35 cellular contexts compared by ENCODE assay signal in genomic region chr5:91643796-91644195, GRCh38.
A peak's percentile ranks its signal among the peaks of the same experiment; 100 is the strongest.
DNase-seq lines count a peak whose midpoint lies in the region; ATAC-seq and FAIRE-seq lines count a peak whose summit lies in the region.
"Had no signal": no experiment of that assay in that cellular context is flagged by ENCODE, and none has a peak within 500 bp of the region (broad histone marks: within the 10 kb centered on the region; RNA-seq: fewer than 3 reads in every experiment).

No MANE protein-coding gene starts in this region.

- no peak overlapping the region for H3K27ac ChIP-seq in Karpas-422 (ENCODE audit: low read length)
- H3K27ac ChIP-seq: 22Rv1, HL-60, PC-9, prostate gland, thoracic aorta, uterus had no signal

- no peak overlapping the region for H3K9ac ChIP-seq in Karpas-422 (ENCODE audit: low read length)

- H3K9me3 ChIP-seq in Karpas-422 (ENCODE audit: low read length), result no peaks in the 10 kb centered on the region
- H3K9me3 ChIP-seq: prostate gland, thoracic aorta, uterus had no signal

- no peaks in the 10 kb centered on the region for H3K4me1 Mint-ChIP-seq in natural killer cell treated with Interleukin-12 subunit alpha and Interleukin-12 subunit beta and Interleukin-15 and Interleukin-18, amount 100 ng/mL, for 72 hours (ENCODE audit: low read depth in 2 of 2)
- H3K4me1 Mint-ChIP-seq: activated naive CD4-positive, alpha-beta T cell treated with anti-CD3 and anti-CD28 coated beads, Interleukin-2, amount 10 ng/mL, durations not matched to agents 7 days and 5 days; CD4-positive, CD25-positive, alpha-beta regulatory T cell had no signal

- H3K4me3 Mint-ChIP-seq in natural killer cell treated with Interleukin-12 subunit alpha and Interleukin-12 subunit beta and Interleukin-15 and Interleukin-18, amount 100 ng/mL, for 72 hours, result no peak overlapping the region
- H3K4me3 Mint-ChIP-seq: activated naive CD4-positive, alpha-beta T cell treated with anti-CD3 and anti-CD28 coated beads, Interleukin-2, amount 10 ng/mL, durations not matched to agents 7 days and 5 days; CD4-positive, CD25-positive, alpha-beta regulatory T cell; GM23338 had no signal

- H3K27me3 ChIP-seq in Karpas-422 (ENCODE audit: low read length), result no peaks in the 10 kb centered on the region
- H3K27me3 ChIP-seq: dorsolateral prefrontal cortex, uterus had no signal

- H3K36me3 ChIP-seq in Karpas-422 (ENCODE audit: insufficient read depth, low read length), result no peaks in the 10 kb centered on the region
- H3K36me3 ChIP-seq: prostate gland, thoracic aorta, uterus had no signal

- H3K9me2 ChIP-seq in Karpas-422 (replicated peaks; ENCODE audit: insufficient read depth, low read length), result 0 out of 2 replicates have a peak, but pooled peaks cover 5% of the 10 kb centered on the region

- ATAC-seq in natural killer cell treated with Interleukin-12 subunit alpha and Interleukin-12 subunit beta and Interleukin-15 and Interleukin-18, amount 100 ng/mL, for 72 hours, result no peak
- ATAC-seq: GM12878, GM23338, sciatic nerve had no signal

- FAIRE-seq in A204.1 (lab: Jason Lieb, UNC), result peak; percentile 97
- FAIRE-seq: D721Med, GM12878 had no signal

- H3K27me3 Mint-ChIP-seq in natural killer cell treated with Interleukin-12 subunit alpha and Interleukin-12 subunit beta and Interleukin-15 and Interleukin-18, amount 100 ng/mL, for 72 hours, result peaks cover 3 to 17% of the 10 kb centered on the region in 2 donors
- H3K27me3 Mint-ChIP-seq: activated naive CD4-positive, alpha-beta T cell treated with anti-CD3 and anti-CD28 coated beads, Interleukin-2, amount 10 ng/mL, durations not matched to agents 7 days and 5 days; CD4-positive, CD25-positive, alpha-beta regulatory T cell had no signal

- no peak overlapping the region for H3K4me3 ChIP-seq in Karpas-422 (ENCODE audit: low read length)
- H3K4me3 ChIP-seq: dorsolateral prefrontal cortex, GM12878, GM23338, PC-9, prostate gland, thoracic aorta, uterus had no signal

- H3K27ac Mint-ChIP-seq in natural killer cell treated with Interleukin-12 subunit alpha and Interleukin-12 subunit beta and Interleukin-15 and Interleukin-18, amount 100 ng/mL, for 72 hours, result no peak overlapping the region
- H3K27ac Mint-ChIP-seq: activated naive CD4-positive, alpha-beta T cell treated with anti-CD3 and anti-CD28 coated beads, Interleukin-2, amount 10 ng/mL, durations not matched to agents 7 days and 5 days; GM23338 had no signal

- no peak overlapping the region for H3K4me2 ChIP-seq in Karpas-422 (ENCODE audit: low read depth, low read length, poor library complexity, severe bottlenecking)
- H3K4me2 ChIP-seq: GM23338, PC-9 had no signal

- H2AFZ ChIP-seq in Karpas-422 (ENCODE audit: low read length), result no peak overlapping the region
- H2AFZ ChIP-seq: GM23338, PC-9 had no signal

- no peaks in the 10 kb centered on the region for H4K20me1 ChIP-seq in Karpas-422 (ENCODE audit: insufficient read depth, low read depth, low read length)

- peaks cover 3% of the 10 kb centered on the region for H3K9me3 Mint-ChIP-seq in natural killer cell treated with Interleukin-12 subunit alpha and Interleukin-12 subunit beta and Interleukin-15 and Interleukin-18, amount 100 ng/mL, for 72 hours
- H3K9me3 Mint-ChIP-seq: activated naive CD4-positive, alpha-beta T cell treated with anti-CD3 and anti-CD28 coated beads, Interleukin-2, amount 10 ng/mL, durations not matched to agents 7 days and 5 days; GM23338 had no signal

- no peaks in the 10 kb centered on the region for H3K4me1 ChIP-seq in Karpas-422 (ENCODE audit: low read length)
- H3K4me1 ChIP-seq: prostate gland, uterus had no signal

- H3K79me2 ChIP-seq in Karpas-422 (ENCODE audit: low read length), result no peaks in the 10 kb centered on the region

- DNase-seq in amniotic epithelial cell (ENCODE audit: low read depth) (peak; percentile 34), fibroblast of gingiva (ENCODE audit: low read depth) (peak; percentile 8), middle frontal gyrus (ENCODE audit: extremely low spot score, low spot score) (peak; percentile 28), DMS 273 treated with DMSO at 0.1 percent for 48 hours (lab: John Stamatoyannopoulos, UW) (no peak), NCI-H2107 (lab: John Stamatoyannopoulos, UW) (no peak), Karpas-422 (no peak)
- DNase-seq in natural killer cell treated with Interleukin-12 subunit alpha and Interleukin-12 subunit beta and Interleukin-15 and Interleukin-18, amount 100 ng/mL, for 72 hours (ENCODE audit: low spot score), result no peak
- DNase-seq: activated CD4-positive, alpha-beta T cell treated with anti-CD3 and anti-CD28 coated beads, Interleukin-2, amount 50 U/mL, for 4 hours; activated CD8-positive, alpha-beta memory T cell treated with anti-CD3 and anti-CD28 coated beads, Interleukin-2, amount 50 U/mL, for 4 hours; activated naive CD4-positive, alpha-beta T cell treated with anti-CD3 and anti-CD28 coated beads, Interleukin-2, amount 10 ng/mL, durations not matched to agents 7 days and 5 days; CD4-positive, CD25-positive, alpha-beta regulatory T cell; central memory CD4-positive, alpha-beta T cell; dorsolateral prefrontal cortex; foreskin melanocyte; Kasumi-1; MV-4-11; NCI-H1436 treated with DMSO at 0.1 percent for 48 hours; NCI-H2171; NCI-H510A; NK-92 treated with Interleukin-12 subunit alpha and Interleukin-12 subunit beta, amount 100 ng/mL, for 24 hours; PC-9; SIG-M5; stimulated activated CD4-positive, alpha-beta T cell treated with anti-CD3 and anti-CD28 coated beads, Interleukin-15, amount 100 ng/mL, for 24 hours; stimulated activated naive CD4-positive, alpha-beta T cell; T-helper 1 cell; uterus had no signal

- no peaks in the 10 kb centered on the region for H3K36me3 Mint-ChIP-seq in natural killer cell treated with Interleukin-12 subunit alpha and Interleukin-12 subunit beta and Interleukin-15 and Interleukin-18, amount 100 ng/mL, for 72 hours
- H3K36me3 Mint-ChIP-seq: activated naive CD4-positive, alpha-beta T cell treated with anti-CD3 and anti-CD28 coated beads, Interleukin-2, amount 10 ng/mL, durations not matched to agents 7 days and 5 days; CD4-positive, CD25-positive, alpha-beta regulatory T cell had no signal

Comparison
In these comparisons a context has a peak if more than half of its experiments do, and no peak if none do; other contexts are left out.
1. DNase-seq: peak in amniotic epithelial cell (single experiment), fibroblast of gingiva (single experiment) and middle frontal gyrus (single experiment); none in natural killer cell treated with Interleukin-12 subunit alpha and Interleukin-12 subunit beta and Interleukin-15 and Interleukin-18, amount 100 ng/mL, for 72 hours (single experiment), DMS 273 treated with DMSO at 0.1 percent for 48 hours (single experiment), NCI-H2107 (single experiment) and Karpas-422 (single experiment).